15 cellular contexts compared by ENCODE assay signal in genomic region chr2:33094303-33094702, GRCh38.
DNase-seq lines count a peak whose midpoint lies in the region; ATAC-seq and TF ChIP-seq lines count a peak whose summit lies in the region.
"Had no signal": no experiment of that assay in that cellular context is flagged by ENCODE, and none has a peak within 500 bp of the region (broad histone marks: within the 10 kb centered on the region; RNA-seq: fewer than 3 reads in every experiment).

No MANE protein-coding gene starts in this region.

- H3K27me3 Mint-ChIP-seq in activated CD4-positive, alpha-beta T cell treated with anti-CD3 and anti-CD28 coated beads, Interleukin-2, amount 10 ng/mL, durations not matched to agents 24 days and 14 days, result peaks cover 14% of the 10 kb centered on the region

- H3K4me2 ChIP-seq in KMS-11, result peak overlapping the region; percentile 4; the same call in 1 of the 2 replicates
- H3K4me2 ChIP-seq: BLaER1 treated with 17β-estradiol and CSF1 and Interleukin-3, amounts not matched to agents 10 nM and 100 nM had no signal

- ATAC-seq in Right ventricle myocardium superior (ENCODE audit: poor library complexity) (peak; percentile 6), Right ventricle myocardium inferior (no peak)

- no peak for DNase-seq in Right ventricle myocardium superior
- DNase-seq in Right ventricle myocardium inferior (ENCODE audit: missing footprints), result no peak
- DNase-seq in epithelial cell of esophagus (ENCODE audit: low read depth), result peak; percentile 25
- no peak for DNase-seq in tibial artery
- DNase-seq in activated CD4-positive, alpha-beta T cell treated with anti-CD3 and anti-CD28 coated beads, Interleukin-2, amount 10 ng/mL, durations not matched to agents 24 days and 14 days, result no peak
- DNase-seq in NK-92 (lab: John Stamatoyannopoulos, UW; ENCODE audit: unreplicated experiment), result no peak
- DNase-seq: ACHN; Calu3; CD4-positive, CD25-positive, alpha-beta regulatory T cell; DMS153; DMS79 treated with DMSO at 0.1 percent for 48 hours; GDM1 had no signal

- no peaks in the 10 kb centered on the region for H3K9me3 Mint-ChIP-seq in activated CD4-positive, alpha-beta T cell treated with anti-CD3 and anti-CD28 coated beads, Interleukin-2, amount 10 ng/mL, durations not matched to agents 24 days and 14 days

- no peaks in the 10 kb centered on the region for H3K79me2 ChIP-seq in KMS-11 (ENCODE audit: insufficient read depth, low read depth)

- H4K20me1 ChIP-seq in KMS-11 (ENCODE audit: insufficient read depth), result no peaks in the 10 kb centered on the region
- H4K20me1 ChIP-seq: BLaER1 treated with 17β-estradiol and CSF1 and Interleukin-3, amounts not matched to agents 10 nM and 100 nM had no signal

- H3K27ac Mint-ChIP-seq in activated CD4-positive, alpha-beta T cell treated with anti-CD3 and anti-CD28 coated beads, Interleukin-2, amount 10 ng/mL, durations not matched to agents 24 days and 14 days, result no peak overlapping the region
- H3K27ac Mint-ChIP-seq: CD4-positive, CD25-positive, alpha-beta regulatory T cell had no signal

- no peak overlapping the region for H3K9ac ChIP-seq in KMS-11
- H3K9ac ChIP-seq: BLaER1 treated with 17β-estradiol and CSF1 and Interleukin-3, amounts not matched to agents 10 nM and 100 nM had no signal

- no peaks in the 10 kb centered on the region for H3K4me1 Mint-ChIP-seq in activated CD4-positive, alpha-beta T cell treated with anti-CD3 and anti-CD28 coated beads, Interleukin-2, amount 10 ng/mL, durations not matched to agents 24 days and 14 days
- H3K4me1 Mint-ChIP-seq: CD4-positive, CD25-positive, alpha-beta regulatory T cell had no signal

- H3K27me3 ChIP-seq in KMS-11 (ENCODE audit: insufficient read depth, low read depth) (no peaks in the 10 kb centered on the region), tibial artery (no peaks in the 10 kb centered on the region)
- H3K27me3 ChIP-seq: BLaER1 treated with 17β-estradiol and CSF1 and Interleukin-3, amounts not matched to agents 10 nM and 100 nM had no signal

- intact Hi-C loops in Right ventricle myocardium superior (cut with DNase I), result no loop called here
- intact Hi-C loops in Right ventricle myocardium inferior (cut with DNase I), result loop anchor here (5.0 kb wide), 1 partner anchor 38 kb away; no protein-coding TSS in a partner anchor
- intact Hi-C loops in tibial artery (cut with DNase I; ENCODE audit: low total_unique reads), result no loop called here
- intact Hi-C loops in activated CD4-positive, alpha-beta T cell treated with anti-CD3 and anti-CD28 coated beads, Interleukin-2, amount 10 ng/mL, durations not matched to agents 24 days and 14 days (cut with micrococcal nuclease), result no loop called here

- H3K36me3 ChIP-seq in KMS-11 (ENCODE audit: insufficient read depth) (no peaks in the 10 kb centered on the region), tibial artery (no peaks in the 10 kb centered on the region)
- H3K36me3 ChIP-seq: BLaER1 treated with 17β-estradiol and CSF1 and Interleukin-3, amounts not matched to agents 10 nM and 100 nM; HAP-1 had no signal

- peaks cover 3% of the 10 kb centered on the region for H3K4me1 ChIP-seq in KMS-11 (ENCODE audit: low read depth, poor library complexity, severe bottlenecking)
- H3K4me1 ChIP-seq in tibial artery, result peaks cover 0 to 57% (median 10%) of the 10 kb centered on the region in 4 donors
- H3K4me1 ChIP-seq: BLaER1 treated with 17β-estradiol and CSF1 and Interleukin-3, amounts not matched to agents 10 nM and 100 nM; HAP-1 had no signal

- no peak overlapping the region for H3K4me3 Mint-ChIP-seq in activated CD4-positive, alpha-beta T cell treated with anti-CD3 and anti-CD28 coated beads, Interleukin-2, amount 10 ng/mL, durations not matched to agents 24 days and 14 days
- H3K4me3 Mint-ChIP-seq: CD4-positive, CD25-positive, alpha-beta regulatory T cell had no signal

- TF ChIP-seq CTCF in KMS-11 (conservative IDR thresholded peaks at IDR 0.05; ENCODE audit: low read depth, low read length) (no peak), epithelial cell of esophagus (IDR thresholded peaks at IDR 0.05; ENCODE audit: insufficient read depth, low read depth, low read length, missing control alignments) (no peak), tibial artery (IDR thresholded peaks at IDR 0.05) (no peak)

- H3K27ac ChIP-seq in KMS-11 (no peak overlapping the region), tibial artery (peak overlapping the region; percentile 45 to 78)
- H3K27ac ChIP-seq: BLaER1 treated with 17β-estradiol and CSF1 and Interleukin-3, amounts not matched to agents 10 nM and 100 nM had no signal

- no peaks in the 10 kb centered on the region for H3K36me3 Mint-ChIP-seq in activated CD4-positive, alpha-beta T cell treated with anti-CD3 and anti-CD28 coated beads, Interleukin-2, amount 10 ng/mL, durations not matched to agents 24 days and 14 days (ENCODE audit: low read depth)
- H3K36me3 Mint-ChIP-seq: CD4-positive, CD25-positive, alpha-beta regulatory T cell had no signal

- H3K4me3 ChIP-seq in KMS-11 (IDR thresholded peaks at IDR 0.05; ENCODE audit: insufficient read depth, low read depth, low read length), result no peak overlapping the region
- H3K4me3 ChIP-seq in epithelial cell of esophagus (ENCODE audit: low read length), result no peak overlapping the region
- H3K4me3 ChIP-seq in tibial artery, result no peak overlapping the region
- H3K4me3 ChIP-seq: BLaER1 treated with 17β-estradiol and CSF1 and Interleukin-3, amounts not matched to agents 10 nM and 100 nM; HAP-1 had no signal

- peaks cover 0 to 5% (median 0%) of the 10 kb centered on the region in 3 donors for H3K9me3 ChIP-seq in tibial artery
- H3K9me3 ChIP-seq: HAP-1 had no signal

- H2AFZ ChIP-seq in KMS-11 (ENCODE audit: low read depth), result no peak overlapping the region
